ENCODE assay signal across 6 cellular contexts in genomic region chr12:130342842-130343241, GRCh38. TPM values are rescaled to one million over a fixed set of nuclear protein-coding genes. Genes with fewer than 3 reads are reported as not detected.
"Had no signal": no experiment of that assay in that cellular context is flagged by ENCODE, and none has a peak within 500 bp of the region (broad histone marks: within the 10 kb centered on the region; RNA-seq: fewer than 3 reads in every experiment).

No MANE protein-coding gene starts in this region.

- DNase-seq: GOT3, HCEC 1CT, IMR-90, KG1 had no signal

- ATAC-seq: K562 had no signal

- H3K4me3 ChIP-seq: K562 had no signal

RNA-seq across cellular contexts. Expression of gene PIWIL1, which starts 5.2 kb away (rescaled TPM):
- total RNA-seq: HT-29, IMR-90, K562 had no signal
- polyA plus RNA-seq: IMR-90, K562 had no signal
